ENCODE assay signal across 10 cellular contexts in the genomic region with DNA sequence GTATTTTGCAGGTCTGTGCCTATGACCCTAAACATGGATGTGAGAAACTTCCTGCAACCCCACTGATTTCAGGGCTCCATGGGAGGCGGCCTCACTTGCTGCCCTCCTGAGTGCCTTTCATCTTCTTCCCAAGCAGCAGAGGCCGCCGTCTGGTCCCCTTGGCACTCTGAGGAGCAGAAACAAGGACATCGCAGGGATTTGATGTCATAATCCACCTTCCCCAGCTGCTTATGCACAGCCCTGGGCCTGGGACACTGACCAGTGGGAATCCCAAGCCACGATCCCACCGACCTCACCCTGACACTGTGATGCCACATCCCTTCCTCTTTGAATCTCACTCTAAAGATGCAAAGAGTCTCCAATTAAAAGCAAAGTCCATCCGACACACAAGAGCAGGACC. TPM values are rescaled to one million over a fixed set of nuclear protein-coding genes. Genes with fewer than 3 reads are reported as not detected.
A peak's percentile ranks its signal among the peaks of the same experiment; 100 is the strongest.
DNase-seq lines count a peak whose midpoint lies in the region; ATAC-seq and TF ChIP-seq lines count a peak whose summit lies in the region.
"Had no signal": no experiment of that assay in that cellular context is flagged by ENCODE, and none has a peak within 500 bp of the region (broad histone marks: within the 10 kb centered on the region; RNA-seq: fewer than 3 reads in every experiment).

No MANE protein-coding gene starts in this region.

- no peaks in the 10 kb centered on the region for H3K27me3 ChIP-seq in OCI-LY1 (ENCODE audit: insufficient read depth, low read length)
- H3K27me3 ChIP-seq in dorsolateral prefrontal cortex = no peaks in the 10 kb centered on the region

- no peaks in the 10 kb centered on the region for H4K20me1 ChIP-seq in OCI-LY1 (ENCODE audit: insufficient read depth, low read length)

- no peaks in the 10 kb centered on the region; the same call in 1 of the 2 replicates for H3F3A ChIP-seq in OCI-LY1 (ENCODE audit: insufficient read depth, low read length)

- no peak overlapping the region for H2AFZ ChIP-seq in OCI-LY1 (ENCODE audit: low read length)

- H3K36me3 ChIP-seq in OCI-LY1 (ENCODE audit: insufficient read depth, low read length) = peaks cover 3% of the 10 kb centered on the region; the same call in 1 of the 2 replicates

- peak overlapping the region; percentile 85 for H3K27ac ChIP-seq in OCI-LY1 (ENCODE audit: low read depth, low read length, poor library complexity, severe bottlenecking)
- peak overlapping the region in 57 of 59 donors; percentile 2 to 94 (median 79) for H3K27ac ChIP-seq in dorsolateral prefrontal cortex
- peak overlapping the region in 19 of 21 experiments; percentile 11 to 93 (median 75) for H3K27ac ChIP-seq in skin epidermis

- H3K9ac ChIP-seq in OCI-LY1 (ENCODE audit: low read length) = no peak overlapping the region; the same call in 1 of the 2 replicates

- no peak for ATAC-seq in HG03469 (IDR thresholded peaks at IDR 0.05; ENCODE audit: unreplicated experiment)

- peak; percentile 20 for DNase-seq in G401 (ENCODE audit: low spot score)
- no peak for DNase-seq in dorsolateral prefrontal cortex
- no peak for DNase-seq in NOMO-1 treated with dmso at 0.1 percent for 144 hours (lab: John Stamatoyannopoulos, UW; ENCODE audit: unreplicated experiment)
- DNase-seq in OCI-M1 (lab: John Stamatoyannopoulos, UW) = no peak
- DNase-seq: dermis blood vessel endothelial cell, NCI-H524, small intestine had no signal

- in situ Hi-C loops in G401 (cut with HindIII; ENCODE audit: low sequenced_read_pairs) = no loop called here

- no peak for TF ChIP-seq CTCF in OCI-LY1 (IDR thresholded peaks at IDR 0.05; ENCODE audit: low read length)
- TF ChIP-seq CTCF in dorsolateral prefrontal cortex (IDR thresholded peaks at IDR 0.05 in 54 of 56, conservative IDR thresholded peaks at IDR 0.05 in 2 of 56; ENCODE audit: low read depth in 1 of 56, partially characterized antibody in 56 of 56) = no peak

- no peaks in the 10 kb centered on the region for H3K9me3 ChIP-seq in OCI-LY1 (ENCODE audit: low read length)

- H3K4me1 ChIP-seq in OCI-LY1 (ENCODE audit: insufficient read depth, low read length, severe bottlenecking) = peaks cover 19% of the 10 kb centered on the region

- H3K4me2 ChIP-seq in OCI-LY1 (ENCODE audit: low read length) = no peak overlapping the region

- H3K9me2 ChIP-seq in OCI-LY1 (ENCODE audit: low read depth, low read length) = no peaks in the 10 kb centered on the region

- no peaks in the 10 kb centered on the region for H3K79me2 ChIP-seq in OCI-LY1 (ENCODE audit: insufficient read depth, low read length)

- H3K4me3 ChIP-seq in OCI-LY1 (ENCODE audit: low read depth, low read length, poor library complexity, severe bottlenecking) (no peak overlapping the region), dorsolateral prefrontal cortex (peak overlapping the region in 7 of 59 donors; percentile 5 to 44 (median 33)), skin epidermis (no peak overlapping the region)

- intact Hi-C loops in dorsolateral prefrontal cortex (cut with DNase I) = no loop called here

RNA-seq across cellular contexts. Expression of a gene that starts 7.7 kb away (rescaled TPM):
- 9.0 and 11.8 TPM in 2 replicates for total RNA-seq in G401 (2014; rRNA removed; shearing (Covaris generic))
- 100 to 1,000 TPM; 132 to 380 (median 250) TPM for total RNA-seq in dorsolateral prefrontal cortex

RNA-seq across cellular contexts. Expression of a gene that starts 44.3 kb away (rescaled TPM):
- 124 and 143 TPM in 2 replicates for total RNA-seq in G401 (2014; rRNA removed; shearing (Covaris generic))
- 1 to 10 TPM in 88 of 120 experiments, under 1 TPM in 31, not detected in 1; 0.37 to 7.2 (median 1.4) TPM for total RNA-seq in dorsolateral prefrontal cortex

RNA-seq across cellular contexts. Expression of a gene that starts 55.2 kb away (rescaled TPM):
- 3.7 and 6.9 TPM in 2 replicates for total RNA-seq in G401 (2014; rRNA removed; shearing (Covaris generic))
- 10 to 100 TPM; 22.9 to 57.3 (median 34.5) TPM for total RNA-seq in dorsolateral prefrontal cortex

Comparison
In these comparisons a context has a peak if more than half of its experiments do, and no peak if none do; other contexts are left out.
1. RNA of a gene that starts 7.7 kb away (total RNA-seq): 132 to 380 TPM in dorsolateral prefrontal cortex; 9.0 to 11.8 TPM in G401; every median in the first group is over 10 times any median in the second.
2. RNA of a gene that starts 44.3 kb away (total RNA-seq): 124 to 143 TPM in G401; 0.37 to 7.2 TPM in dorsolateral prefrontal cortex; every median in the first group is over 10 times any median in the second.
3. Peak in every context shown above with its lines, with median percentiles within 50 percentile points of each other: H3K27ac ChIP-seq.